ENCODE assay signal across 28 cellular contexts in genomic region chr2:78420132-78420531, GRCh38.
"Had no signal": no experiment of that assay in that cellular context is flagged by ENCODE, and none has a peak within 500 bp of the region (broad histone marks: within the 10 kb centered on the region; RNA-seq: fewer than 3 reads in every experiment).

No MANE protein-coding gene starts in this region.

- DNase-seq: colonic mucosa; cortex of kidney; dermis blood vessel endothelial cell; dorsolateral prefrontal cortex; effector CD4-positive, alpha-beta T cell; effector CD8-positive, alpha-beta T cell; effector memory CD4-positive, alpha-beta T cell; effector memory CD8-positive, alpha-beta T cell; endodermal cell; erythroblast; esophagus squamous epithelium; foreskin fibroblast; foreskin keratinocyte; foreskin melanocyte; gastrocnemius medialis; glutamatergic neuron; head of caudate nucleus; heart left ventricle; heart right ventricle had no signal

- ATAC-seq: effector memory CD8-positive, alpha-beta T cell; esophagus mucosa; foreskin keratinocyte; gastrocnemius medialis; gastroesophageal sphincter; heart left ventricle; heart right ventricle had no signal

- H3K27ac ChIP-seq: colonic mucosa, coronary artery, dorsolateral prefrontal cortex, epithelial cell of prostate, esophagus muscularis mucosa, esophagus squamous epithelium, foreskin keratinocyte, gastrocnemius medialis, gastroesophageal sphincter, heart left ventricle, heart right ventricle had no signal

- FAIRE-seq: colon, endometrium, endothelial cell of umbilical vein, frontal cortex had no signal

- H3K36me3 ChIP-seq: colonic mucosa, esophagus muscularis mucosa, esophagus squamous epithelium, gastrocnemius medialis, gastroesophageal sphincter, heart left ventricle, heart right ventricle had no signal

- H3K9me3 ChIP-seq: colonic mucosa, esophagus muscularis mucosa, esophagus squamous epithelium, gastrocnemius medialis, gastroesophageal sphincter had no signal

- H3K4me1 ChIP-seq: colonic mucosa, esophagus muscularis mucosa, esophagus squamous epithelium, foreskin keratinocyte, gastrocnemius medialis, gastroesophageal sphincter, heart left ventricle, heart right ventricle had no signal

- H3K4me3 ChIP-seq: colonic mucosa, coronary artery, dorsolateral prefrontal cortex, esophagus muscularis mucosa, esophagus squamous epithelium, gastrocnemius medialis, gastroesophageal sphincter, heart left ventricle, heart right ventricle had no signal

- H3K27me3 ChIP-seq: colonic mucosa, dorsolateral prefrontal cortex, esophagus muscularis mucosa, esophagus squamous epithelium, foreskin keratinocyte, gastrocnemius medialis, gastroesophageal sphincter, heart left ventricle, heart right ventricle had no signal
